8 cellular contexts compared by ENCODE assay signal in the genomic region with DNA sequence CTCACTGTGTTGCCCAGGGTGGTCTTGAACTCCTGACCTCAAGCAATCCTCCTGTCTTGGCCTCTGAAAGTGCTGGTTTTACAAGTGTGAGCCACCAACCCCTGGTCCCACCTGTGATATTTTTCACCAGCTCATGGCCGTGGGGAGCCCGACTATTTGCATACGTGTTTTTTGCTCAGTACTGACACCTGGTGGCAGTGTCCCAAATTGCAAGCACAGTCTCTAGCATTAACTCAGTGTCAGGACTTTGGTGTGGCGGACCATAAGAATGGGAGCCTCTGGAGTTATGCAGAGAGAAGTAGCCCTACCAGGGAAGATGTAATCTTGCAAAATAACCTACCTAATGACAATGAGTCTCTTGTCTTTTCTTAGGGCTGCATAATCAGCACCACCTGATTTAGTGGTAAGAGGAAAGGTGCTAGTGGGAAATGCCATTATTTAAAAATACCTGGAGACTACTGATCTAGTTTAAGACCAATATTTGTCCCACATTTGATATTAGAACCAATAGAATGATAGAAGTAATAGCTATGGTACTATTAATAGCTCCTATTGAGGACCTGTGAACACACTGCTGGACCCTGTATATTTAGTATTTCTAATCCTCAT.
DNase-seq lines count a peak whose midpoint lies in the region; ATAC-seq, FAIRE-seq and TF ChIP-seq lines count a peak whose summit lies in the region.

No MANE protein-coding gene starts in this region.

- CTCF ChIA-PET in mammary epithelial cell (lab: Charles Lee; ENCODE audit: low non-redundant PET) = no interaction called here

- no peak for FAIRE-seq in urothelium cell line (lab: Jason Lieb, UNC)

- H2AFZ ChIP-seq in OCI-LY3 (ENCODE audit: low read depth, low read length) (no peak overlapping the region), mammary epithelial cell (ENCODE audit: low read depth, low read length) (no peak overlapping the region), smooth muscle cell (ENCODE audit: low read depth) (no peak overlapping the region)

- H3K4me1 ChIP-seq in OCI-LY3 (ENCODE audit: low read length) (no peaks in the 10 kb centered on the region), mammary epithelial cell (ENCODE audit: insufficient read depth, low read length) (peaks cover 26% of the 10 kb centered on the region), smooth muscle cell (ENCODE audit: low read depth) (peaks cover 39% of the 10 kb centered on the region)

- H3K9ac ChIP-seq in OCI-LY3 (ENCODE audit: low read length) (no peak overlapping the region), mammary epithelial cell (ENCODE audit: insufficient read depth, low read length) (no peak overlapping the region), smooth muscle cell (ENCODE audit: low read depth) (no peak overlapping the region)

- in situ Hi-C loops in GM13976 (cut with MboI; ENCODE audit: low sequenced_read_pairs, unreplicated experiment) = no loop called here
- in situ Hi-C loops in mammary epithelial cell (cut with MboI; ENCODE audit: low sequenced_read_pairs in 2 of 2) = no loop called here

- no TSS peak for BruUV-seq in mammary epithelial cell (replicated peaks; lab: Mats Ljungman, UMichigan)

- no peak overlapping the region for H3K4me2 ChIP-seq in OCI-LY3 (ENCODE audit: low read length)
- no peak overlapping the region for H3K4me2 ChIP-seq in mammary epithelial cell (ENCODE audit: insufficient read depth, low read depth, low read length)
- no peak overlapping the region for H3K4me2 ChIP-seq in smooth muscle cell

- H3K9me3 ChIP-seq in OCI-LY3 (ENCODE audit: insufficient read depth, low read length) (peaks cover 8% of the 10 kb centered on the region; the same call in 1 of the 2 replicates), mammary epithelial cell (replicated peaks; ENCODE audit: insufficient read depth, low read length) (peaks cover 5% of the 10 kb centered on the region), smooth muscle cell (replicated peaks; ENCODE audit: low read depth) (no peaks in the 10 kb centered on the region), MG63 (peaks cover 14% of the 10 kb centered on the region)

- WGBS in mammary epithelial cell (ENCODE audit: low coverage, missing lambda C conversion rate) = 97% methylated on average over 4 of the region's 4 CpGs
- WGBS in smooth muscle cell (ENCODE audit: low lambda C conversion rate) = 79% methylated on average over 4 of the region's 4 CpGs

- TF ChIP-seq CTCF in GM13976 (IDR thresholded peaks at IDR 0.05; ENCODE audit: borderline replicate concordance, control extremely low read depth, extremely low read depth, insufficient read depth, missing control alignments) = no peak
- peak; percentile 72 for TF ChIP-seq CTCF in OCI-LY3 (IDR thresholded peaks at IDR 0.05; ENCODE audit: low read depth, low read length)
- TF ChIP-seq CTCF in mammary epithelial cell (conservative IDR thresholded peaks at IDR 0.05 in 1 of 2, IDR thresholded peaks at IDR 0.05 in 1 of 2; ENCODE audit: extremely low read depth in 1 of 2, insufficient read depth in 1 of 2, low read depth in 1 of 2, low read length in 2 of 2) = peak; percentile 58 to 76
- TF ChIP-seq CTCF in smooth muscle cell (IDR thresholded peaks at IDR 0.05; ENCODE audit: borderline replicate concordance, insufficient read depth, poor library complexity, severe bottlenecking) = peak; percentile 61

- dilution Hi-C loops in mammary epithelial cell (cut with HindIII; ENCODE audit: low sequenced_read_pairs) = no loop called here

- no peaks in the 10 kb centered on the region for H4K20me1 ChIP-seq in OCI-LY3 (ENCODE audit: insufficient read depth, low read length)
- no peaks in the 10 kb centered on the region for H4K20me1 ChIP-seq in mammary epithelial cell (ENCODE audit: insufficient read depth, low read length)
- no peaks in the 10 kb centered on the region for H4K20me1 ChIP-seq in smooth muscle cell (ENCODE audit: low read depth)

- no peak for ATAC-seq in GM19455 (IDR thresholded peaks at IDR 0.05; ENCODE audit: unreplicated experiment)

- H3K27ac ChIP-seq in OCI-LY3 (ENCODE audit: low read length) (no peak overlapping the region), mammary epithelial cell (ENCODE audit: insufficient read depth, low read depth, low read length) (peak overlapping the region; percentile 57), smooth muscle cell (ENCODE audit: low read depth) (no peak overlapping the region)

- H3K27me3 ChIP-seq in OCI-LY3 (ENCODE audit: low read depth, low read length) (peaks cover 25% of the 10 kb centered on the region), mammary epithelial cell (ENCODE audit: insufficient read depth, low read length) (no peaks in the 10 kb centered on the region), smooth muscle cell (ENCODE audit: low read depth) (no peaks in the 10 kb centered on the region), MG63 (no peaks in the 10 kb centered on the region)

- no peaks in the 10 kb centered on the region for H3K79me2 ChIP-seq in OCI-LY3 (ENCODE audit: low read length)
- no peaks in the 10 kb centered on the region for H3K79me2 ChIP-seq in mammary epithelial cell (ENCODE audit: insufficient read depth, low read length)
- no peaks in the 10 kb centered on the region for H3K79me2 ChIP-seq in smooth muscle cell (ENCODE audit: low read depth)

- intact Hi-C loops in mammary epithelial cell (cut with micrococcal nuclease) = loop anchor here (1.0 to 2.0 kb wide), 2 partner anchors 47 to 697 kb away; no protein-coding TSS in a partner anchor

- H3K4me3 ChIP-seq in OCI-LY3 (ENCODE audit: low read length) (no peak overlapping the region), mammary epithelial cell (replicated peaks in 1 of 3; ENCODE audit: insufficient read depth in 1 of 3, low read depth in 2 of 3, low read length in 3 of 3) (no peak overlapping the region), smooth muscle cell (no peak overlapping the region), MG63 (no peak overlapping the region)

- H3K36me3 ChIP-seq in OCI-LY3 (replicated peaks; ENCODE audit: low read depth, low read length) = no peaks in the 10 kb centered on the region
- no peaks in the 10 kb centered on the region for H3K36me3 ChIP-seq in mammary epithelial cell (ENCODE audit: insufficient read depth, low read length)
- no peaks in the 10 kb centered on the region for H3K36me3 ChIP-seq in smooth muscle cell (ENCODE audit: low read depth)
- H3K36me3 ChIP-seq in MG63 = no peaks in the 10 kb centered on the region

- DNase-seq in GM13976 (ENCODE audit: low spot score) = peak; percentile 26
- no peak for DNase-seq in mammary epithelial cell
- DNase-seq in smooth muscle cell (lab: John Stamatoyannopoulos, UW; ENCODE audit: unreplicated experiment) = no peak
- DNase-seq in urothelium cell line (ENCODE audit: low spot score) = no peak
- no peak for DNase-seq in SHP77 (lab: John Stamatoyannopoulos, UW)
- DNase-seq in MG63 = no peak

- H3F3A ChIP-seq in smooth muscle cell (ENCODE audit: low read depth) = peaks cover 15% of the 10 kb centered on the region
